ENCODE assay signal across 22 cellular contexts in the genomic region with DNA sequence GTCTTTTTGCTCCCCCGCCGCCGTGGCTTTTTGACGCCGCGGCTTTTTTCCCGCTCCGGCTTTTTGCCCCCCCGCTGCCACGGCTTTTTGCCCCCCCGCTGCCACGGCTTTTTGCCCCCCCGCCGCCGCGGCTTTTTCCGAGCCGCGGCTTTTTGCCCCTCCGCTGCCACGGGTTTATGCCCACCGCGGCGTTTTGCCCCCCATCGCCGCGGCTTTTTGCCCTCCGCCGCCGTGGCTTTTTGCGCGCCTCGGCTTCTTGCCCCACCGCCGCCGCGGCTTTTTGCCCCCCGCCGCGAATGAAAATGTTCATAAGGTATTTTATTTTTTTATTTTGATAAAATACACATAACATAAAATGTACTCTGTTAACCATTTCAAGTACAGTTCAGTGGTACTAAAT.
"Had no signal": no experiment of that assay in that cellular context is flagged by ENCODE, and none has a peak within 500 bp of the region (broad histone marks: within the 10 kb centered on the region; RNA-seq: fewer than 3 reads in every experiment).

No MANE protein-coding gene starts in this region.

- H3K36me3 ChIP-seq: neural progenitor cell, ovary, right lobe of liver, sigmoid colon, stomach, tibial artery, transverse colon, upper lobe of right lung, uterus had no signal

- H3K9ac ChIP-seq: neural progenitor cell, parathyroid adenoma had no signal

- H3K4me1 ChIP-seq: neural progenitor cell, parathyroid adenoma, psoas muscle, right lobe of liver, sigmoid colon, stomach, tibial artery, transverse colon, upper lobe of right lung, uterus had no signal

- FAIRE-seq: small intestine had no signal

- DNase-seq: natural killer cell; occipital lobe; ovary; right lobe of liver; sigmoid colon; small intestine; stimulated activated CD4-positive, alpha-beta T cell treated with anti-CD3 and anti-CD28 coated beads, Interleukin-15, amount 100 ng/mL, for 24 hours; stimulated activated CD4-positive, alpha-beta T cell treated with anti-CD3 and anti-CD28 coated beads, Interleukin-2, amount 100 ng/mL, for 24 hours; stimulated activated CD4-positive, alpha-beta T cell treated with anti-CD3 and anti-CD28 coated beads, Interleukin-2, amount 100 ng/mL, for 48 hours; stimulated activated CD4-positive, alpha-beta T cell treated with anti-CD3 and anti-CD28 coated beads, Interleukin-4, amount 100 ng/mL, for 24 hours; stimulated activated naive B cell treated with anti-CD40 and anti-IgM and Interleukin-4, amounts not matched to agents 10 μg/mL and 1 μg/mL and 100 μg/mL, for 72 hours; stimulated activated naive CD4-positive, alpha-beta T cell treated with Interleukin-2 at 50 U/mL for 16 hours; stomach; tibial artery; transverse colon; upper lobe of right lung; uterus had no signal

- H3K9me3 ChIP-seq: ovary, psoas muscle, right lobe of liver, tibial artery, transverse colon, upper lobe of right lung, uterus had no signal

- H3K4me3 ChIP-seq: neural progenitor cell, ovary, psoas muscle, right lobe of liver, sigmoid colon, stomach, tibial artery, transverse colon, upper lobe of right lung, uterus had no signal

- H3K27ac ChIP-seq: neural progenitor cell, ovary, parathyroid adenoma, psoas muscle, right lobe of liver, sigmoid colon, stomach, tibial artery, transverse colon, upper lobe of right lung, uterus had no signal

- ATAC-seq: natural killer cell; psoas muscle; right cardiac atrium; right lobe of liver; stimulated activated effector memory CD8-positive, alpha-beta T cell treated with anti-CD3 and anti-CD28 coated beads, Interleukin-12 subunit alpha, Interleukin-12 subunit beta, amount 100 ng/mL, for 72 hours; stimulated activated naive B cell treated with anti-CD40 and anti-IgM and Interleukin-4, amounts not matched to agents 10 μg/mL and 1 μg/mL and 100 μg/mL, for 72 hours; upper lobe of right lung had no signal

- H3K27me3 ChIP-seq: neural progenitor cell, ovary, right lobe of liver, uterus had no signal
